8 cellular contexts compared by ENCODE assay signal in genomic region chr7:114539575-114539974, GRCh38.
A peak's percentile ranks its signal among the peaks of the same experiment; 100 is the strongest.
DNase-seq lines count a peak whose midpoint lies in the region; ATAC-seq and TF ChIP-seq lines count a peak whose summit lies in the region.

No MANE protein-coding gene starts in this region.

- no peaks in the 10 kb centered on the region for H4K20me1 ChIP-seq in PC-3 (ENCODE audit: low read length)

- H3K4me3 ChIP-seq in A673 (ENCODE audit: low read depth, low read length, poor library complexity, severe bottlenecking): no peak overlapping the region
- H3K4me3 ChIP-seq in PC-3 (ENCODE audit: low read length): no peak overlapping the region
- H3K4me3 ChIP-seq in fibroblast of pulmonary artery (replicated peaks; ENCODE audit: low read depth, low read length): no peak overlapping the region
- no peak overlapping the region for H3K4me3 ChIP-seq in gastrocnemius medialis
- no peak overlapping the region for H3K4me3 ChIP-seq in lower lobe of right lung

- peak; percentile 26 for DNase-seq in A673 (ENCODE audit: low spot score)
- DNase-seq in HCEC 1CT: peak; percentile 35
- DNase-seq in PC-3: peak; percentile 16
- DNase-seq in fibroblast of pulmonary artery (ENCODE audit: low read depth): peak; percentile 47
- DNase-seq in gastrocnemius medialis: no peak
- no peak for DNase-seq in effector CD8-positive, alpha-beta T cell (lab: John Stamatoyannopoulos, UW)
- no peak for DNase-seq in lower lobe of right lung

- no peak overlapping the region for H3K27ac ChIP-seq in A673 (ENCODE audit: low read depth, low read length, poor library complexity, severe bottlenecking)
- H3K27ac ChIP-seq in PC-3 (ENCODE audit: low read length): no peak overlapping the region
- no peak overlapping the region for H3K27ac ChIP-seq in gastrocnemius medialis
- H3K27ac ChIP-seq in lower lobe of right lung: no peak overlapping the region

- H3K9me2 ChIP-seq in PC-3 (replicated peaks; ENCODE audit: low read length): no peaks in the 10 kb centered on the region

- POLR2A ChIA-PET in A673 (lab: Charles Lee; ENCODE audit: low non-redundant PET) (interaction anchor here (0.6 kb wide), 1 partner anchor 1386 kb away, joined by 3 read pairs; no protein-coding TSS in a partner anchor), PC-3 (lab: Charles Lee; ENCODE audit: unreplicated experiment) (no interaction called here)

- intact Hi-C loops in A673 (cut with micrococcal nuclease; ENCODE audit: unreplicated experiment): loop anchor here (10.0 kb wide), 1 partner anchor 455 kb away; no protein-coding TSS in a partner anchor
- intact Hi-C loops in PC-3 (cut with micrococcal nuclease): loop anchor here (5.0 kb wide), 1 partner anchor 457 kb away; no protein-coding TSS in a partner anchor
- intact Hi-C loops in gastrocnemius medialis (cut with DNase I; ENCODE audit: low total_unique reads): loop anchor here (10.0 kb wide), 1 partner anchor 125 kb away; the partner anchor contains the start of gene FOXP2
- intact Hi-C loops in lower lobe of right lung (cut with DNase I): no loop called here

- ATAC-seq in PC-3 (peak; percentile 60; the same call in 1 of the 2 replicates), gastrocnemius medialis (no peak), lower lobe of right lung (no peak), GM21390 (IDR thresholded peaks at IDR 0.05; ENCODE audit: unreplicated experiment) (no peak)

- no peaks in the 10 kb centered on the region for H3K4me1 ChIP-seq in A673 (ENCODE audit: insufficient read depth, low read length, poor library complexity, severe bottlenecking)
- no peaks in the 10 kb centered on the region for H3K4me1 ChIP-seq in PC-3 (ENCODE audit: insufficient read depth, low read length)
- H3K4me1 ChIP-seq in gastrocnemius medialis: no peaks in the 10 kb centered on the region
- no peaks in the 10 kb centered on the region for H3K4me1 ChIP-seq in lower lobe of right lung

- H3K4me2 ChIP-seq in PC-3 (ENCODE audit: low read length): no peak overlapping the region

- CTCF ChIA-PET in A673 (lab: Charles Lee): interaction anchor here (0.9 to 1.0 kb wide), 2 partner anchors 113 to 124 kb away, joined by 3 to 4 read pairs; no protein-coding TSS in a partner anchor
- CTCF ChIA-PET in PC-3 (lab: Charles Lee): interaction anchor here (0.5 to 1.0 kb wide), 4 partner anchors 113 to 1311 kb away, joined by 3 to 9 read pairs (median 6); no protein-coding TSS in a partner anchor

- H3K79me2 ChIP-seq in PC-3 (ENCODE audit: low read length): no peaks in the 10 kb centered on the region

- in situ Hi-C loops in gastrocnemius medialis (cut with MboI; ENCODE audit: low sequenced_read_pairs in 4 of 4): loop anchor here in 2 of 4 donors (25.0 kb wide), 1 partner anchor 452 kb away; no protein-coding TSS in a partner anchor

- H3K9me3 ChIP-seq in A673 (ENCODE audit: low read depth, low read length, poor library complexity, severe bottlenecking) (no peaks in the 10 kb centered on the region), PC-3 (ENCODE audit: low read length) (no peaks in the 10 kb centered on the region), gastrocnemius medialis (no peaks in the 10 kb centered on the region), lower lobe of right lung (no peaks in the 10 kb centered on the region)

- peaks cover 93% of the 10 kb centered on the region for H3K27me3 ChIP-seq in A673 (replicated peaks; ENCODE audit: insufficient read depth, low read depth, low read length, poor library complexity)
- H3K27me3 ChIP-seq in PC-3 (ENCODE audit: low read length): peaks cover 62% of the 10 kb centered on the region; the same call in 1 of the 2 replicates
- no peaks in the 10 kb centered on the region for H3K27me3 ChIP-seq in gastrocnemius medialis
- H3K27me3 ChIP-seq in lower lobe of right lung (ENCODE audit: low read depth): no peaks in the 10 kb centered on the region

- TF ChIP-seq CTCF in A673 (conservative IDR thresholded peaks at IDR 0.05; ENCODE audit: low read depth, low read length) (peak; percentile 44; the same call in 1 of the 2 replicates), PC-3 (conservative IDR thresholded peaks at IDR 0.05; ENCODE audit: low read depth, low read length) (peak; percentile 52), fibroblast of pulmonary artery (IDR thresholded peaks at IDR 0.05; ENCODE audit: low read length, missing control alignments) (peak; percentile 57), gastrocnemius medialis (IDR thresholded peaks at IDR 0.05 in 4 of 5, conservative IDR thresholded peaks at IDR 0.05 in 1 of 5) (peak in 2 of 5 experiments; percentile 31 to 46), lower lobe of right lung (IDR thresholded peaks at IDR 0.05) (no peak)

- no peaks in the 10 kb centered on the region for H3F3A ChIP-seq in PC-3 (ENCODE audit: low read length, unreplicated experiment)

- BruUV-seq in A673 (replicated peaks; lab: Mats Ljungman, UMichigan) (no TSS peak), PC-3 (replicated peaks; lab: Mats Ljungman, UMichigan) (no TSS peak)

- TF ChIP-seq POLR2A in gastrocnemius medialis (IDR thresholded peaks at IDR 0.05): no peak

- no peak overlapping the region for H3K9ac ChIP-seq in PC-3 (ENCODE audit: low read length)

- H3K36me3 ChIP-seq in A673 (ENCODE audit: insufficient read depth, low read length, poor library complexity, severe bottlenecking) (no peaks in the 10 kb centered on the region), PC-3 (ENCODE audit: low read depth, low read length) (no peaks in the 10 kb centered on the region), gastrocnemius medialis (no peaks in the 10 kb centered on the region), lower lobe of right lung (no peaks in the 10 kb centered on the region)

- no peak overlapping the region for H2AFZ ChIP-seq in PC-3 (ENCODE audit: low read length)

Comparison
In these comparisons a context has a peak if more than half of its experiments do, and no peak if none do; other contexts are left out.
1. DNase-seq: peak in A673 (single experiment), HCEC 1CT (single experiment), PC-3 (single experiment) and fibroblast of pulmonary artery (single experiment); none in gastrocnemius medialis (0 of 2), effector CD8-positive, alpha-beta T cell (single experiment) and lower lobe of right lung (single experiment).